Comparison of ENCODE assay signal across 10 cellular contexts in the genomic region with DNA sequence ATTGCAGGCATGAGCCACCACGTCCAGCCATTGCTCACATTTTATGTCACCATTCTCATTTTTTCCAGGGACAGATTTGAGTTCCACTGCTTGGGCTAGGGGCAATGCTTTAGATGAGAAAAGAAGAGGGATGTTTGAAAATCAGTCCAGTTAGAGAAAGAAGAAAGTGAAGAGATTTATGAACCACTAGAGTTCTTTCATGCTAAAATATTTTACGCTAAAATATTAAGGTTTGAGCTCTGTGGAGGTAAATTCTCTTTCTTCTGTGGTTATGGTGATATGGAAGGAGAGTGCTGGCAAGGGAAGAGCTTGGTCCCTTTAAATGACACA. TPM values are rescaled to one million over a fixed set of nuclear protein-coding genes. Genes with fewer than 3 reads are reported as not detected.
DNase-seq lines count a peak whose midpoint lies in the region; ATAC-seq, FAIRE-seq and TF ChIP-seq lines count a peak whose summit lies in the region.
"Had no signal": no experiment of that assay in that cellular context is flagged by ENCODE, and none has a peak within 500 bp of the region (broad histone marks: within the 10 kb centered on the region; RNA-seq: fewer than 3 reads in every experiment).

No MANE protein-coding gene starts in this region.

- H3K27ac ChIP-seq in 22Rv1 (0 out of 2 replicates have a peak overlapping the region, but pooled peaks have one; percentile 26), PC-3 (ENCODE audit: low read length) (no peak overlapping the region), osteoblast (ENCODE audit: low read depth, low read length) (no peak overlapping the region), mesenchymal stem cell (ENCODE audit: low read length, poor library complexity, severe bottlenecking) (no peak overlapping the region)

- no TSS peak for BruUV-seq in PC-3 (replicated peaks; lab: Mats Ljungman, UMichigan)

- H3K9me2 ChIP-seq in PC-3 (replicated peaks; ENCODE audit: low read length), result no peaks in the 10 kb centered on the region

- H2AFZ ChIP-seq in PC-3 (ENCODE audit: low read length) (peak overlapping the region; percentile 47), osteoblast (ENCODE audit: low read length) (peak overlapping the region; percentile 49), mesenchymal stem cell (ENCODE audit: low read depth, low read length) (no peak overlapping the region)

- POLR2A ChIA-PET in PC-3 (lab: Charles Lee; ENCODE audit: unreplicated experiment), result no interaction called here

- H3K18ac ChIP-seq in mesenchymal stem cell (ENCODE audit: low read depth in 1 of 2, low read length in 2 of 2), result no peak overlapping the region

- no peak overlapping the region for H3K14ac ChIP-seq in mesenchymal stem cell (ENCODE audit: low read length in 2 of 2)

- no peak overlapping the region for H2AK5ac ChIP-seq in mesenchymal stem cell (ENCODE audit: low read length, severe bottlenecking)

- H3K4ac ChIP-seq in mesenchymal stem cell (ENCODE audit: low read depth in 1 of 2, low read length in 2 of 2), result no peak overlapping the region

- WGBS in mesenchymal stem cell, result 100% methylated on average over 1 of the region's 2 CpGs

- CTCF ChIA-PET in PC-3 (lab: Charles Lee), result interaction anchor here (1.0 kb wide), 1 partner anchor 30 kb away, joined by 4 read pairs; no protein-coding TSS in a partner anchor

- no peaks in the 10 kb centered on the region for H4K20me1 ChIP-seq in PC-3 (ENCODE audit: low read length)
- no peaks in the 10 kb centered on the region for H4K20me1 ChIP-seq in osteoblast (ENCODE audit: insufficient read depth, low read length)

- H4K91ac ChIP-seq in mesenchymal stem cell (ENCODE audit: low read length), result no peak overlapping the region

- H3K23ac ChIP-seq in mesenchymal stem cell (ENCODE audit: low read length in 2 of 2), result no peak overlapping the region

- no peak for ATAC-seq in PC-3

- no peaks in the 10 kb centered on the region for H3K79me2 ChIP-seq in PC-3 (ENCODE audit: low read length)
- H3K79me2 ChIP-seq in osteoblast (ENCODE audit: insufficient read depth, low read length), result no peaks in the 10 kb centered on the region

- no peak overlapping the region for H3K4me3 ChIP-seq in PC-3 (ENCODE audit: low read length)
- peak overlapping the region; percentile 47 for H3K4me3 ChIP-seq in epithelial cell of proximal tubule (ENCODE audit: low read depth, low read length)
- peak overlapping the region; percentile 45 for H3K4me3 ChIP-seq in osteoblast (ENCODE audit: insufficient read depth, low read length)
- peak overlapping the region in 1 of 2 experiments; percentile 40 for H3K4me3 ChIP-seq in mesenchymal stem cell (ENCODE audit: insufficient read depth in 1 of 2, low read depth in 1 of 2, low read length in 2 of 2)

- H3K27me3 ChIP-seq in PC-3 (ENCODE audit: low read length), result no peaks in the 10 kb centered on the region
- H3K27me3 ChIP-seq in osteoblast (ENCODE audit: insufficient read depth, low read length), result no peaks in the 10 kb centered on the region
- H3K27me3 ChIP-seq in mesenchymal stem cell (ENCODE audit: control insufficient read depth in 1 of 2, insufficient read depth in 1 of 2, low read length in 2 of 2), result no peaks in the 10 kb centered on the region

- no peak overlapping the region for H2BK120ac ChIP-seq in mesenchymal stem cell (ENCODE audit: low read depth, low read length)

- no peak for DNase-seq in PC-3
- DNase-seq in epithelial cell of proximal tubule (ENCODE audit: low read depth), result no peak
- DNase-seq in osteoblast (ENCODE audit: insufficient read length, low spot score, missing footprints), result no peak
- no peak for DNase-seq in NCI-H2107 treated with DMSO at 0.1 percent for 48 hours (lab: John Stamatoyannopoulos, UW; ENCODE audit: unreplicated experiment)
- DNase-seq in RCC 7860 (ENCODE audit: low spot score), result no peak
- DNase-seq in NK-92 treated with Interleukin-12 subunit alpha and Interleukin-12 subunit beta, amount 100 ng/mL, for 24 hours (lab: John Stamatoyannopoulos, UW), result no peak
- DNase-seq in mesenchymal stem cell, result no peak
- DNase-seq: activated T-cell treated with anti-CD3 and anti-CD28 coated beads for 4 hours, NCI-H446 treated with DMSO at 0.1 percent for 48 hours had no signal

- H3K9ac ChIP-seq in PC-3 (ENCODE audit: low read length) (no peak overlapping the region), mesenchymal stem cell (ENCODE audit: low read length) (no peak overlapping the region)

- no peak overlapping the region for H2BK5ac ChIP-seq in mesenchymal stem cell (ENCODE audit: low read depth, low read length, poor library complexity, severe bottlenecking)

- H3K4me2 ChIP-seq in PC-3 (ENCODE audit: low read length), result no peak overlapping the region
- H3K4me2 ChIP-seq in osteoblast (ENCODE audit: insufficient read depth, low read length), result peak overlapping the region; percentile 63
- H3K4me2 ChIP-seq in mesenchymal stem cell (ENCODE audit: low read length, poor library complexity, severe bottlenecking), result no peak overlapping the region

- H3K9me3 ChIP-seq in PC-3 (ENCODE audit: low read length) (no peaks in the 10 kb centered on the region), osteoblast (ENCODE audit: low read depth, low read length) (no peaks in the 10 kb centered on the region), mesenchymal stem cell (ENCODE audit: control insufficient read depth, low read length) (no peaks in the 10 kb centered on the region)

- H2BK12ac ChIP-seq in mesenchymal stem cell (ENCODE audit: low read length in 2 of 2), result no peak overlapping the region

- no peak for FAIRE-seq in RCC 7860 (lab: Jason Lieb, UNC)

- H2BK15ac ChIP-seq in mesenchymal stem cell (ENCODE audit: low read depth, poor library complexity, severe bottlenecking), result no peak overlapping the region

- no peaks in the 10 kb centered on the region for H3K79me1 ChIP-seq in mesenchymal stem cell (replicated peaks; ENCODE audit: low read length, poor library complexity, severe bottlenecking)

- H3K4me1 ChIP-seq in PC-3 (ENCODE audit: insufficient read depth, low read length) (no peaks in the 10 kb centered on the region; the same call in 1 of the 2 replicates), osteoblast (ENCODE audit: insufficient read depth, low read length) (peaks cover 16% of the 10 kb centered on the region), mesenchymal stem cell (ENCODE audit: control insufficient read depth, insufficient read depth, low read depth, low read length) (peaks cover 3% of the 10 kb centered on the region)

- no peak overlapping the region for H4K8ac ChIP-seq in mesenchymal stem cell (ENCODE audit: low read length)

- no peaks in the 10 kb centered on the region for H3F3A ChIP-seq in PC-3 (ENCODE audit: low read length, unreplicated experiment)

- H3K36me3 ChIP-seq in PC-3 (ENCODE audit: low read depth, low read length), result no peaks in the 10 kb centered on the region
- H3K36me3 ChIP-seq in osteoblast (ENCODE audit: insufficient read depth, low read length), result no peaks in the 10 kb centered on the region
- H3K36me3 ChIP-seq in mesenchymal stem cell (ENCODE audit: control insufficient read depth in 1 of 2, insufficient read depth in 2 of 2, low read depth in 1 of 2, low read length in 2 of 2), result no peaks in the 10 kb centered on the region

- intact Hi-C loops in PC-3 (cut with micrococcal nuclease), result no loop called here

- no peak for TF ChIP-seq CTCF in 22Rv1 (IDR thresholded peaks at IDR 0.05)
- TF ChIP-seq CTCF in PC-3 (conservative IDR thresholded peaks at IDR 0.05; ENCODE audit: low read depth, low read length), result no peak
- TF ChIP-seq CTCF in epithelial cell of proximal tubule (conservative IDR thresholded peaks at IDR 0.05; ENCODE audit: low read depth, low read length), result no peak
- no peak for TF ChIP-seq CTCF in osteoblast (IDR thresholded peaks at IDR 0.05; ENCODE audit: extremely low read depth, low read depth, low read length)

RNA-seq across cellular contexts. Expression of gene CFL2, which starts 21.5 kb away (rescaled TPM):
- total RNA-seq in PC-3 (2014; rRNA removed) (88.4 and 98.0 TPM in 2 replicates), epithelial cell of proximal tubule (54.7 and 67.7 TPM in 2 replicates), osteoblast (114 TPM in 2 replicates)
- polyA plus RNA-seq in mesenchymal stem cell (2013, experiment 1 of 2), result 111 TPM
- 121 TPM for polyA plus RNA-seq in mesenchymal stem cell (2013, experiment 2 of 2)
